In the genomic region with DNA sequence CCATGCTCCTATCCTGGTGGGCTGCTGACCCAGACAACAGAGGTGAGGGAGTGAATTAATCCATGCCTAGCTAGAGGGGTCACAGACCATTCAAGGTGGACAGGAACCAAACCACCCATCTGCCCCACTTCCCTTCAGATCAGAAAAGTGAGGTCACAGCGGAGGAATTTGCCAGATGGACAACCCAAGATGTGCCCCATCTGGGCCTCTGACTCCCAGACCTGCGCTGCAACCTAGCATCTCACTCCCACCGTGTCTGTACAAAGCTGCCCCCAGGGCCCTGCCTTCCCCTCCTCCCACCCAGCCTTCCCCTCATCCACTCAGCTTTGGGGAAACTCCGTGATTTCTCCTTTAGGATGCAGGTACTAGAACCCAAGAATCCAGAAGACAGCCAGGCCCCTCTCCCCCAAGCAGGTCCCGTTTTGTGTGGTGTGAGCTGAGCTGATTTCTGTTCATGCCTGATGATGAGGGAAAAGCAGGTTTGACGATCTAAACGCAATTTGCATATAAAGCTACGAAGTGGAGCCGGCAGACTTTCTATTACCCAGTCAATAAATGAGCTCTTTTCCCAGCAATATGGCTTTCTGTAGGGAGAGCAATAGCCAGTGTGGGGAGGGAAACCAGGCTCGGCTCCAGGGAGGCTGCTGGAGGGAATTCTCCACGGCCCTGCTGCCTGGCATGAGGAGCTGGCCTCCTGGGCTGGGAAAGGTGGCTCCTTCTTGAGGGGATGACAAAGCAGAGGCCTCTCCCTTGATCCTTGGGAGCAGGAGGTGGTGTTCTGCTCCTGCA, we compare ENCODE assay signal across 14 cellular contexts.
"Had no signal": no experiment of that assay in that cellular context is flagged by ENCODE, and none has a peak within 500 bp of the region (broad histone marks: within the 10 kb centered on the region; RNA-seq: fewer than 3 reads in every experiment).

No MANE protein-coding gene starts in this region.

- H3K4me3 Mint-ChIP-seq: activated naive CD4-positive, alpha-beta T cell treated with anti-CD3 and anti-CD28 coated beads, Interleukin-2, amount 50 U/mL, for 24 hours; activated T-cell treated with anti-CD3 and anti-CD28 coated beads, Interleukin-2, amount 50 U/mL, for 72 hours; effector memory CD8-positive, alpha-beta T cell; nephron progenitor cell; stimulated activated naive B cell treated with anti-CD40 and anti-IgM and Interleukin-4, amounts not matched to agents 10 μg/mL and 1 μg/mL and 100 μg/mL, for 72 hours; T-helper 1 cell treated with Interleukin-12 subunit alpha and Interleukin-12 subunit beta and Interleukin-4 antibody, amounts not matched to agents 30 μg/mL and 1 μg/mL, for 36 hours had no signal

- H3K27ac ChIP-seq: cardiac muscle cell, tibial artery, VCaP had no signal

- ATAC-seq: activated T-cell treated with anti-CD3 and anti-CD28 coated beads, Interleukin-2, amount 50 U/mL, for 72 hours; effector memory CD8-positive, alpha-beta T cell; left colon; stimulated activated naive B cell treated with anti-CD40 and anti-IgM and Interleukin-4, amounts not matched to agents 10 μg/mL and 1 μg/mL and 100 μg/mL, for 72 hours had no signal

- H3K4me3 ChIP-seq: cardiac muscle cell, tibial artery had no signal

- H3K9me3 ChIP-seq: tibial artery had no signal

- H3K36me3 Mint-ChIP-seq: activated naive CD4-positive, alpha-beta T cell treated with anti-CD3 and anti-CD28 coated beads, Interleukin-2, amount 50 U/mL, for 24 hours; stimulated activated naive B cell treated with anti-CD40 and anti-IgM and Interleukin-4, amounts not matched to agents 10 μg/mL and 1 μg/mL and 100 μg/mL, for 72 hours had no signal

- H3K4me1 Mint-ChIP-seq: activated naive CD4-positive, alpha-beta T cell treated with anti-CD3 and anti-CD28 coated beads, Interleukin-2, amount 50 U/mL, for 24 hours had no signal

- H3K36me3 ChIP-seq: cardiac muscle cell, tibial artery had no signal

- H3K27ac Mint-ChIP-seq: activated naive CD4-positive, alpha-beta T cell treated with anti-CD3 and anti-CD28 coated beads, Interleukin-2, amount 50 U/mL, for 24 hours; activated T-cell treated with anti-CD3 and anti-CD28 coated beads, Interleukin-2, amount 50 U/mL, for 72 hours; effector memory CD8-positive, alpha-beta T cell; nephron progenitor cell; stimulated activated naive B cell treated with anti-CD40 and anti-IgM and Interleukin-4, amounts not matched to agents 10 μg/mL and 1 μg/mL and 100 μg/mL, for 72 hours; T-helper 1 cell treated with Interleukin-12 subunit alpha and Interleukin-12 subunit beta and Interleukin-4 antibody, amounts not matched to agents 30 μg/mL and 1 μg/mL, for 36 hours had no signal

- DNase-seq: activated CD4-positive, alpha-beta T cell treated with anti-CD3 and anti-CD28 coated beads, Interleukin-2, amount 50 U/mL, for 4 hours; activated gamma-delta T cell; activated T-cell treated with anti-CD3 and anti-CD28 coated beads, Interleukin-2, amount 50 U/mL, for 72 hours; dermis blood vessel endothelial cell; effector memory CD8-positive, alpha-beta T cell; left colon; midbrain; nephron progenitor cell; stimulated activated naive B cell treated with anti-CD40 and anti-IgM and Interleukin-4, amounts not matched to agents 10 μg/mL and 1 μg/mL and 100 μg/mL, for 72 hours had no signal

- H3K4me1 ChIP-seq: tibial artery had no signal

- H3K9me3 Mint-ChIP-seq: activated naive CD4-positive, alpha-beta T cell treated with anti-CD3 and anti-CD28 coated beads, Interleukin-2, amount 50 U/mL, for 24 hours; activated T-cell treated with anti-CD3 and anti-CD28 coated beads, Interleukin-2, amount 50 U/mL, for 72 hours; effector memory CD8-positive, alpha-beta T cell; nephron progenitor cell; T-helper 1 cell treated with Interleukin-12 subunit alpha and Interleukin-12 subunit beta and Interleukin-4 antibody, amounts not matched to agents 30 μg/mL and 1 μg/mL, for 36 hours had no signal

- H3K27me3 ChIP-seq: cardiac muscle cell had no signal
